In genomic region chr17:80433916-80434666, GRCh38 we compare ENCODE assay signal across 5 cellular contexts.
"Had no signal": no experiment of that assay in that cellular context is flagged by ENCODE, and none has a peak within 500 bp of the region (broad histone marks: within the 10 kb centered on the region; RNA-seq: fewer than 3 reads in every experiment).

No MANE protein-coding gene starts in this region.

- H3K27ac ChIP-seq: HL-60 had no signal

- H2AFZ ChIP-seq: GM23338 had no signal

- H3K4me3 ChIP-seq: GM23338 had no signal

- ATAC-seq: GM23338 had no signal

- H3K4me2 ChIP-seq: GM23338 had no signal

- DNase-seq: H9, HCEC 1CT, HFFc6 had no signal
